Comparison of ENCODE assay signal across 8 cellular contexts in genomic region chr2:24926602-24927252, GRCh38. TPM values are rescaled to one million over a fixed set of nuclear protein-coding genes. Genes with fewer than 3 reads are reported as not detected.
A peak's percentile ranks its signal among the peaks of the same experiment; 100 is the strongest.
DNase-seq lines count a peak whose midpoint lies in the region; ATAC-seq lines count a peak whose summit lies in the region.

No MANE protein-coding gene starts in this region.

- no peak overlapping the region for H2BK120ac ChIP-seq in mesenchymal stem cell (ENCODE audit: low read depth, low read length)

- no peak overlapping the region for H2BK12ac ChIP-seq in mesenchymal stem cell (ENCODE audit: low read length in 2 of 2)

- H3K4me1 ChIP-seq in mesenchymal stem cell (ENCODE audit: control insufficient read depth, insufficient read depth, low read depth, low read length) (peaks cover 6% of the 10 kb centered on the region), stomach smooth muscle (ENCODE audit: control insufficient read depth, insufficient read depth, low read length) (peaks cover 9% of the 10 kb centered on the region)

- 59% methylated on average over 33 of the region's 33 CpGs for WGBS in mesenchymal stem cell

- no peaks in the 10 kb centered on the region for H3K79me1 ChIP-seq in mesenchymal stem cell (replicated peaks; ENCODE audit: low read length, poor library complexity, severe bottlenecking)

- no peak overlapping the region for H2BK15ac ChIP-seq in mesenchymal stem cell (ENCODE audit: low read depth, poor library complexity, severe bottlenecking)

- H3K4ac ChIP-seq in mesenchymal stem cell (ENCODE audit: low read depth in 1 of 2, low read length in 2 of 2) = no peak overlapping the region

- H2AFZ ChIP-seq in mesenchymal stem cell (ENCODE audit: low read depth, low read length) = peak overlapping the region; percentile 51

- H3K4me2 ChIP-seq in mesenchymal stem cell (ENCODE audit: low read length, poor library complexity, severe bottlenecking) = no peak overlapping the region

- H3K36me3 ChIP-seq in mesenchymal stem cell (ENCODE audit: control insufficient read depth in 1 of 2, insufficient read depth in 2 of 2, low read depth in 1 of 2, low read length in 2 of 2) = no peaks in the 10 kb centered on the region
- H3K36me3 ChIP-seq in stomach smooth muscle (ENCODE audit: control insufficient read depth in 2 of 2, insufficient read depth in 2 of 2, low read length in 2 of 2) = no peaks in the 10 kb centered on the region

- peak overlapping the region; percentile 2 for H4K8ac ChIP-seq in mesenchymal stem cell (ENCODE audit: low read length)

- no peak overlapping the region for H3K14ac ChIP-seq in mesenchymal stem cell (ENCODE audit: low read length in 2 of 2)

- peak overlapping the region in 1 of 2 experiments; percentile 63 for H3K4me3 ChIP-seq in mesenchymal stem cell (ENCODE audit: insufficient read depth in 1 of 2, low read depth in 1 of 2, low read length in 2 of 2)
- H3K4me3 ChIP-seq in stomach smooth muscle (ENCODE audit: low read length in 2 of 2) = peak overlapping the region in 1 of 2 donors; percentile 57

- H2BK5ac ChIP-seq in mesenchymal stem cell (ENCODE audit: low read depth, low read length, poor library complexity, severe bottlenecking) = no peak overlapping the region

- H3K9ac ChIP-seq in mesenchymal stem cell (ENCODE audit: low read length) (peak overlapping the region; percentile 78), stomach smooth muscle (ENCODE audit: low read length in 2 of 2) (no peak overlapping the region)

- H3K27ac ChIP-seq in mesenchymal stem cell (ENCODE audit: low read length, poor library complexity, severe bottlenecking) (no peak overlapping the region), stomach smooth muscle (ENCODE audit: low read length) (peak overlapping the region; percentile 24)

- H2AK5ac ChIP-seq in mesenchymal stem cell (ENCODE audit: low read length, severe bottlenecking) = no peak overlapping the region

- no peak for ATAC-seq in HG03571 (IDR thresholded peaks at IDR 0.05; ENCODE audit: unreplicated experiment)

- H3K27me3 ChIP-seq in mesenchymal stem cell (ENCODE audit: control insufficient read depth in 1 of 2, insufficient read depth in 1 of 2, low read length in 2 of 2) (no peaks in the 10 kb centered on the region), stomach smooth muscle (ENCODE audit: control insufficient read depth in 1 of 2, insufficient read depth in 2 of 2, low read length in 2 of 2) (peaks cover 0 to 4% of the 10 kb centered on the region in 2 donors)

- no peak overlapping the region for H3K23ac ChIP-seq in mesenchymal stem cell (ENCODE audit: low read length in 2 of 2)

- H3K9me3 ChIP-seq in mesenchymal stem cell (ENCODE audit: control insufficient read depth, low read length) (no peaks in the 10 kb centered on the region), stomach smooth muscle (ENCODE audit: control insufficient read depth in 2 of 2, low read length in 2 of 2) (no peaks in the 10 kb centered on the region)

- H3K18ac ChIP-seq in mesenchymal stem cell (ENCODE audit: low read depth in 1 of 2, low read length in 2 of 2) = no peak overlapping the region

- no peak overlapping the region for H4K91ac ChIP-seq in mesenchymal stem cell (ENCODE audit: low read length)

- DNase-seq in RPMI7951 (ENCODE audit: low read depth) (peak; percentile 26), cerebellar cortex (ENCODE audit: low spot score) (peak; percentile 37), mesenchymal stem cell (no peak), COLO668 (lab: John Stamatoyannopoulos, UW; ENCODE audit: unreplicated experiment) (no peak), NCI-H187 treated with DMSO at 0.1 percent for 48 hours (lab: John Stamatoyannopoulos, UW) (no peak), dedifferentiated amniotic fluid mesenchymal stem cell (ENCODE audit: extremely low spot score) (no peak)

RNA-seq across cellular contexts. Expression of gene ADCY3, which starts 6.7 kb away (rescaled TPM):
- total RNA-seq in RPMI7951 (2014; rRNA removed; shearing (Covaris generic)) = 16.4 and 21.3 TPM in 2 replicates
- 28.8 TPM for polyA plus RNA-seq in mesenchymal stem cell (2013, experiment 1 of 2)
- polyA plus RNA-seq in mesenchymal stem cell (2013, experiment 2 of 2) = 29.1 TPM

RNA-seq across cellular contexts. Expression of gene DNAJC27, which starts 45.0 kb away (rescaled TPM):
- 4.2 and 5.6 TPM in 2 replicates for total RNA-seq in RPMI7951 (2014; rRNA removed; shearing (Covaris generic))
- polyA plus RNA-seq in mesenchymal stem cell (2013, experiment 1 of 2) = 2.4 TPM
- polyA plus RNA-seq in mesenchymal stem cell (2013, experiment 2 of 2) = 2.2 TPM

Comparison
In these comparisons a context has a peak if more than half of its experiments do, and no peak if none do; other contexts are left out.
1. DNase-seq: peak in RPMI7951 (single experiment) and cerebellar cortex (single experiment); none in mesenchymal stem cell (single experiment), COLO668 (single experiment), NCI-H187 treated with DMSO at 0.1 percent for 48 hours (single experiment) and dedifferentiated amniotic fluid mesenchymal stem cell (single experiment).